In genomic region chr11:9765320-9766101, GRCh38 we compare ENCODE assay signal across 9 cellular contexts.
A peak's percentile ranks its signal among the peaks of the same experiment; 100 is the strongest.
DNase-seq lines count a peak whose midpoint lies in the region; FAIRE-seq and TF ChIP-seq lines count a peak whose summit lies in the region.
"Had no signal": no experiment of that assay in that cellular context is flagged by ENCODE, and none has a peak within 500 bp of the region (broad histone marks: within the 10 kb centered on the region; RNA-seq: fewer than 3 reads in every experiment).

No MANE protein-coding gene starts in this region.

- H3K36me3 ChIP-seq in BLaER1 treated with 17β-estradiol and CSF1 and Interleukin-3, amounts not matched to agents 10 nM and 100 nM = peaks cover 0 to 6% (median 0%) of the 10 kb centered on the region in 11 experiments; a peak in 1 of 22 replicates

- H4K20me1 ChIP-seq in BLaER1 treated with 17β-estradiol and CSF1 and Interleukin-3, amounts not matched to agents 10 nM and 100 nM = no peaks in the 10 kb centered on the region; a peak in 1 of 22 replicates

- H3K4me1 Mint-ChIP-seq in nephron progenitor cell = peaks cover 65% of the 10 kb centered on the region

- no peaks in the 10 kb centered on the region for H3K9me3 ChIP-seq in BLaER1 treated with 17β-estradiol and CSF1 and Interleukin-3, amounts not matched to agents 10 nM and 100 nM (replicated peaks in 1 of 11)

- intact Hi-C loops in lower leg skin (cut with DNase I; ENCODE audit: low total_unique reads) = no loop called here

- in situ Hi-C loops in GM13977 (cut with MboI; ENCODE audit: low pct_unique_long_range_greater_than_20kb, low sequenced_read_pairs, unreplicated experiment) = no loop called here

- peak overlapping the region; percentile 85 for H3K27ac Mint-ChIP-seq in nephron progenitor cell
- H3K27ac Mint-ChIP-seq: activated naive CD4-positive, alpha-beta T cell treated with anti-CD3 and anti-CD28 coated beads, Interleukin-2, amount 50 U/mL, for 24 hours had no signal

- H3K9me3 Mint-ChIP-seq in nephron progenitor cell = peaks cover 4% of the 10 kb centered on the region
- H3K9me3 Mint-ChIP-seq: activated naive CD4-positive, alpha-beta T cell treated with anti-CD3 and anti-CD28 coated beads, Interleukin-2, amount 50 U/mL, for 24 hours had no signal

- no peaks in the 10 kb centered on the region for H3K27me3 ChIP-seq in BLaER1 treated with 17β-estradiol and CSF1 and Interleukin-3, amounts not matched to agents 10 nM and 100 nM

- WGBS in lower leg skin, 2 donors = 61 to 72% methylated on average over 5 of the region's 5 CpGs

- DNase-seq in HTR-8/SVneo (ENCODE audit: insufficient read length, low spot score) = peak; percentile 80
- peak; percentile 89 for DNase-seq in dermis blood vessel endothelial cell
- DNase-seq in nephron progenitor cell = peak; percentile 75
- DNase-seq in GM19238 (ENCODE audit: insufficient read length, low spot score) = no peak
- no peak for DNase-seq in stimulated activated CD4-positive, alpha-beta T cell treated with anti-CD3 and anti-CD28 coated beads, Interleukin-4, amount 100 ng/mL, for 4 hours
- no peak for DNase-seq in lower leg skin (ENCODE audit: low spot score in 2 of 2)
- DNase-seq in GM13977 (ENCODE audit: low spot score) = no peak

- peak overlapping the region in 4 of 11 experiments; percentile 8 to 59 (median 47); a peak in 5 of 22 replicates for H3K27ac ChIP-seq in BLaER1 treated with 17β-estradiol and CSF1 and Interleukin-3, amounts not matched to agents 10 nM and 100 nM

- H3K27me3 Mint-ChIP-seq in nephron progenitor cell (ENCODE audit: low read depth, poor library complexity) = no peaks in the 10 kb centered on the region
- H3K27me3 Mint-ChIP-seq: activated naive CD4-positive, alpha-beta T cell treated with anti-CD3 and anti-CD28 coated beads, Interleukin-2, amount 50 U/mL, for 24 hours had no signal

- H3K36me3 Mint-ChIP-seq in nephron progenitor cell (ENCODE audit: low read depth) = peaks cover 14% of the 10 kb centered on the region

- no peak for TF ChIP-seq POLR2A in lower leg skin (IDR thresholded peaks at IDR 0.05)

- peak overlapping the region in 4 of 11 experiments; percentile 18 to 50 (median 29); a peak in 5 of 22 replicates for H3K9ac ChIP-seq in BLaER1 treated with 17β-estradiol and CSF1 and Interleukin-3, amounts not matched to agents 10 nM and 100 nM

- H3K4me3 Mint-ChIP-seq in nephron progenitor cell = peak overlapping the region; percentile 32
- H3K4me3 Mint-ChIP-seq: activated naive CD4-positive, alpha-beta T cell treated with anti-CD3 and anti-CD28 coated beads, Interleukin-2, amount 50 U/mL, for 24 hours had no signal

- peak overlapping the region; percentile 38 to 86 (median 70) for H3K4me2 ChIP-seq in BLaER1 treated with 17β-estradiol and CSF1 and Interleukin-3, amounts not matched to agents 10 nM and 100 nM

- peak; percentile 77 for FAIRE-seq in HTR-8/SVneo (lab: Jason Lieb, UNC)

- H3K4me1 ChIP-seq in BLaER1 treated with 17β-estradiol and CSF1 and Interleukin-3, amounts not matched to agents 10 nM and 100 nM = peaks cover 9 to 31% (median 20%) of the 10 kb centered on the region in 10 experiments

- TF ChIP-seq CTCF in nephron progenitor cell (IDR thresholded peaks at IDR 0.05) (no peak), lower leg skin (IDR thresholded peaks at IDR 0.05) (no peak), GM13977 (IDR thresholded peaks at IDR 0.05; ENCODE audit: extremely low read depth, insufficient read depth, missing control alignments) (no peak)

- H3K4me3 ChIP-seq in BLaER1 treated with 17β-estradiol and CSF1 and Interleukin-3, amounts not matched to agents 10 nM and 100 nM = no peak overlapping the region
- H3K4me3 ChIP-seq in lower leg skin (ENCODE audit: low read depth, poor library complexity, severe bottlenecking) = no peak overlapping the region

Comparison
In these comparisons a context has a peak if more than half of its experiments do, and no peak if none do; other contexts are left out.
1. DNase-seq: peak in HTR-8/SVneo (single experiment), dermis blood vessel endothelial cell (single experiment) and nephron progenitor cell (single experiment); none in GM19238 (single experiment), stimulated activated CD4-positive, alpha-beta T cell treated with anti-CD3 and anti-CD28 coated beads, Interleukin-4, amount 100 ng/mL, for 4 hours (0 of 2), lower leg skin (0 of 2) and GM13977 (single experiment).